In the genomic region with DNA sequence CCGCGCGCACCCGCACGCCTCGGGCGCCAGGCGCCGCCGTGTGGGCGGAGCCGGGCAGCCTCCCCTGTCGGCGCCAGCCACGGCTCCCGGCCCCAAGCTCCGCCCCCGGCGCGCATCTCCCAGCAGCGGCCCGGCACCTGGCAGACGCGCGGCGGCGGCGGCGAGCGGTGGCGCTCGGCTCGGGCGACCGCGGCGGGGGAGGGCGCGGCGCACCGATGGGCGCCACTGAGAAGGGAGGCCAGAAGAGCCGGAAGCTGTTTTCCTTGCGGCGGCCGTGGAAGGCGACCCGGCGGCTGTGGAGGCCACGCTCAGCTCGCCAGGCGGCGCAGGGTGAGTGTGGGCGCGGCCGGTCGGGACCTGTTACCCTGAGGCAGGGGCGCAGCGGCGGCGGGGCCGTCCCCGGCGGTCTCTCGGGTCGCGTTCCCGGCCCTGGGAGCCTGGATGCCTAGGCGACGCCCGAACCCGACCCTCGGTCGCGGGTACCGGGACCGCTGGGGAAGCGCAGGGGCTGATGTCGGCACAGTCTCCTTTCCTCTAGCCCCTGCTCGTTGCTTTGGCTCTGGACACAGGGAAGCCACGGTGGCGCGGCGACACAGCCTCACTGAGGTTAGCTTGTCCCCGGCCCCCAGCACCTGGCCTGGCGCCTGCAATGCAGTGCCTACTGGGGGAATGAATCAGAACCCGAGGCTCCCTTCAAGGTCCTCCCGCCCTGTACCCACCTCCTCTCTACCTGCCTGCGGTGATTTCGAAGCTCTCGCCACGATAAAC, we compare ENCODE assay signal across 8 cellular contexts. TPM values are rescaled to one million over a fixed set of nuclear protein-coding genes. Genes with fewer than 3 reads are reported as not detected.
A peak's percentile ranks its signal among the peaks of the same experiment; 100 is the strongest.
DNase-seq lines count a peak whose midpoint lies in the region; ATAC-seq, FAIRE-seq and TF ChIP-seq lines count a peak whose summit lies in the region.

No MANE protein-coding gene starts in this region.

- H3K9me3 ChIP-seq in A673 (ENCODE audit: low read depth, low read length, poor library complexity, severe bottlenecking) = no peaks in the 10 kb centered on the region
- H3K9me3 ChIP-seq in WERI-Rb-1 (ENCODE audit: severe bottlenecking) = no peaks in the 10 kb centered on the region
- H3K9me3 ChIP-seq in breast epithelium = no peaks in the 10 kb centered on the region
- no peaks in the 10 kb centered on the region for H3K9me3 ChIP-seq in keratinocyte (ENCODE audit: control insufficient read depth, low read depth, low read length)

- H3K27ac ChIP-seq in A673 (ENCODE audit: low read depth, low read length, poor library complexity, severe bottlenecking) (no peak overlapping the region), WERI-Rb-1 (peak overlapping the region; percentile 74), breast epithelium (peak overlapping the region; percentile 40 to 73), keratinocyte (ENCODE audit: control insufficient read depth, insufficient read depth, low read length) (peak overlapping the region; percentile 44)

- dilution Hi-C loops in keratinocyte (cut with MboI; ENCODE audit: extremely low pct_ligation_motif_present, low sequenced_read_pairs) = no loop called here

- no peaks in the 10 kb centered on the region for H3K9me1 ChIP-seq in keratinocyte (ENCODE audit: control insufficient read depth, extremely low read depth, insufficient read depth, low read length)

- DNase-seq in A673 (ENCODE audit: low spot score) (peak; percentile 82), NCI-H2107 (lab: John Stamatoyannopoulos, UW) (peak; percentile 74), WERI-Rb-1 (peak; percentile 88), breast epithelium (ENCODE audit: low spot score in 2 of 2) (peak; percentile 57 to 68), keratinocyte (ENCODE audit: low read depth, low spot score) (no peak)
- peak; percentile 70 to 82 for DNase-seq in stimulated activated CD4-positive, alpha-beta T cell treated with anti-CD3 and anti-CD28 coated beads, Interleukin-15, amount 100 ng/mL, for 1 hour (ENCODE audit: low read depth in 1 of 2, low spot score in 1 of 2)

- H3K9ac ChIP-seq in keratinocyte (ENCODE audit: control insufficient read depth, extremely low read depth, insufficient read depth, low read length) = peak overlapping the region; percentile 72

- POLR2A ChIA-PET in A673 (lab: Charles Lee; ENCODE audit: low non-redundant PET) = no interaction called here

- peaks cover 6% of the 10 kb centered on the region for H3K4me1 ChIP-seq in A673 (ENCODE audit: insufficient read depth, low read length, poor library complexity, severe bottlenecking)
- H3K4me1 ChIP-seq in breast epithelium = peaks cover 5 to 8% of the 10 kb centered on the region in 2 donors
- H3K4me1 ChIP-seq in keratinocyte (ENCODE audit: control insufficient read depth, extremely low read depth, insufficient read depth, low read length) = peaks cover 23% of the 10 kb centered on the region

- H3K79me2 ChIP-seq in keratinocyte (ENCODE audit: control insufficient read depth, insufficient read depth, low read length) = peaks cover 8% of the 10 kb centered on the region

- H3K4me2 ChIP-seq in keratinocyte (ENCODE audit: control insufficient read depth, extremely low read depth, insufficient read depth, low read depth, low read length) = peak overlapping the region; percentile 87

- BruUV-seq in A673 (replicated peaks; lab: Mats Ljungman, UMichigan) = no TSS peak

- TF ChIP-seq POLR2A in breast epithelium (IDR thresholded peaks at IDR 0.05) = no peak

- H2AFZ ChIP-seq in keratinocyte (ENCODE audit: control insufficient read depth, low read length) = peak overlapping the region; percentile 92

- intact Hi-C loops in A673 (cut with micrococcal nuclease; ENCODE audit: unreplicated experiment) (loop anchor here (5.0 kb wide), 1 partner anchor 168 kb away; the partner anchor contains the start of genes LEPR and LEPROT), breast epithelium (cut with DNase I; ENCODE audit: low total_unique reads) (no loop called here)

- no peak for FAIRE-seq in keratinocyte (lab: Jason Lieb, UNC)

- TF ChIP-seq CTCF in A673 (conservative IDR thresholded peaks at IDR 0.05; ENCODE audit: low read depth, low read length) (no peak; the same call in 1 of the 2 replicates), WERI-Rb-1 (IDR thresholded peaks at IDR 0.05; ENCODE audit: low read depth, low read length) (peak; percentile 17; the same call in 1 of the 2 replicates), breast epithelium (IDR thresholded peaks at IDR 0.05) (no peak), keratinocyte (optimal IDR thresholded peaks at IDR 0.05 in 1 of 3, IDR thresholded peaks at IDR 0.05 in 1 of 3, conservative IDR thresholded peaks at IDR 0.05 in 1 of 3; ENCODE audit: extremely low read depth in 1 of 3, insufficient read depth in 2 of 3, low read length in 3 of 3) (peak in 2 of 3 experiments; percentile 12 to 27)

- no peaks in the 10 kb centered on the region for H3K36me3 ChIP-seq in A673 (ENCODE audit: insufficient read depth, low read length, poor library complexity, severe bottlenecking)
- no peaks in the 10 kb centered on the region for H3K36me3 ChIP-seq in WERI-Rb-1
- no peaks in the 10 kb centered on the region for H3K36me3 ChIP-seq in breast epithelium
- no peaks in the 10 kb centered on the region for H3K36me3 ChIP-seq in keratinocyte (ENCODE audit: control insufficient read depth in 2 of 2, extremely low read depth in 1 of 2, insufficient read depth in 2 of 2, low read length in 2 of 2)

- peak; percentile 87 for ATAC-seq in GM18517 (IDR thresholded peaks at IDR 0.05; ENCODE audit: unreplicated experiment)
- ATAC-seq in HG03025 (IDR thresholded peaks at IDR 0.05; ENCODE audit: low FRiP score, unreplicated experiment) = peak; percentile 95

- peaks cover 13% of the 10 kb centered on the region for H3K27me3 ChIP-seq in A673 (replicated peaks; ENCODE audit: insufficient read depth, low read depth, low read length, poor library complexity)
- H3K27me3 ChIP-seq in WERI-Rb-1 (ENCODE audit: insufficient read depth, low read depth, severe bottlenecking) = no peaks in the 10 kb centered on the region
- no peaks in the 10 kb centered on the region for H3K27me3 ChIP-seq in breast epithelium
- no peaks in the 10 kb centered on the region for H3K27me3 ChIP-seq in keratinocyte (ENCODE audit: control insufficient read depth, extremely low read depth, insufficient read depth, low read length)

- H4K20me1 ChIP-seq in keratinocyte (ENCODE audit: control insufficient read depth, extremely low read depth, insufficient read depth, low read length) = no peaks in the 10 kb centered on the region

- H3K4me3 ChIP-seq in A673 (ENCODE audit: low read depth, low read length, poor library complexity, severe bottlenecking) (peak overlapping the region; percentile 59), WERI-Rb-1 (ENCODE audit: low read depth, low read length) (peak overlapping the region; percentile 92), breast epithelium (peak overlapping the region; percentile 68 to 94 (median 78)), keratinocyte (ENCODE audit: control insufficient read depth in 2 of 3, extremely low read depth in 1 of 3, insufficient read depth in 2 of 3, low read depth in 1 of 3, low read length in 3 of 3) (peak overlapping the region; percentile 74 to 83 (median 80))

- CTCF ChIA-PET in A673 (lab: Charles Lee) = interaction anchor here (0.6 kb wide), 1 partner anchor 19 kb away, joined by 4 read pairs; no protein-coding TSS in a partner anchor

RNA-seq across cellular contexts. Expression of gene DNAJC6, which starts 54.8 kb away (rescaled TPM):
- 1.1 and 1.3 TPM in 2 replicates for total RNA-seq in A673 (2021)
- 1 to 10 TPM in 2 of 3 donors, under 1 TPM in 1; 0.96 to 6.2 (median 4.2) TPM for total RNA-seq in breast epithelium
- 5.5 to 8.2 TPM (median 7.7 TPM) in 3 replicates for polyA plus RNA-seq in keratinocyte
- polyA plus RNA-seq in keratinocyte (2011; ENCODE audit: low read depth) = 2.8 TPM
- 3.9 and 8.2 TPM in 2 replicates for polyA plus RNA-seq in keratinocyte (2011; cell fraction: cytosol; rRNA removed)
- 10.2 and 12.3 TPM in 2 replicates for polyA plus RNA-seq in keratinocyte (2011; cell fraction: nucleus; rRNA removed)
- polyA plus RNA-seq in keratinocyte (2012; ENCODE audit: low replicate concordance) = 2.8 and 3.4 TPM in 2 replicates
- 7.2 to 16.1 TPM (median 10.2 TPM) in 3 replicates for polyA minus RNA-seq in keratinocyte
- polyA minus RNA-seq in keratinocyte (2011; cell fraction: cytosol; rRNA and poly(A)+ RNA removed) = 7.5 TPM
- 16.7 and 34.3 TPM in 2 replicates for polyA minus RNA-seq in keratinocyte (2011; cell fraction: nucleus; rRNA and poly(A)+ RNA removed)

Comparison
In these comparisons a context has a peak if more than half of its experiments do, and no peak if none do; other contexts are left out.
1. CTCF ChIP-seq: peak in WERI-Rb-1 (single experiment) and keratinocyte (2 of 3); none in A673 (single experiment) and breast epithelium (0 of 3).
2. Peak in every context shown above with its lines, with median percentiles within 50 percentile points of each other: H3K4me3 ChIP-seq.